Comparison of ENCODE assay signal across 24 cellular contexts in the genomic region with DNA sequence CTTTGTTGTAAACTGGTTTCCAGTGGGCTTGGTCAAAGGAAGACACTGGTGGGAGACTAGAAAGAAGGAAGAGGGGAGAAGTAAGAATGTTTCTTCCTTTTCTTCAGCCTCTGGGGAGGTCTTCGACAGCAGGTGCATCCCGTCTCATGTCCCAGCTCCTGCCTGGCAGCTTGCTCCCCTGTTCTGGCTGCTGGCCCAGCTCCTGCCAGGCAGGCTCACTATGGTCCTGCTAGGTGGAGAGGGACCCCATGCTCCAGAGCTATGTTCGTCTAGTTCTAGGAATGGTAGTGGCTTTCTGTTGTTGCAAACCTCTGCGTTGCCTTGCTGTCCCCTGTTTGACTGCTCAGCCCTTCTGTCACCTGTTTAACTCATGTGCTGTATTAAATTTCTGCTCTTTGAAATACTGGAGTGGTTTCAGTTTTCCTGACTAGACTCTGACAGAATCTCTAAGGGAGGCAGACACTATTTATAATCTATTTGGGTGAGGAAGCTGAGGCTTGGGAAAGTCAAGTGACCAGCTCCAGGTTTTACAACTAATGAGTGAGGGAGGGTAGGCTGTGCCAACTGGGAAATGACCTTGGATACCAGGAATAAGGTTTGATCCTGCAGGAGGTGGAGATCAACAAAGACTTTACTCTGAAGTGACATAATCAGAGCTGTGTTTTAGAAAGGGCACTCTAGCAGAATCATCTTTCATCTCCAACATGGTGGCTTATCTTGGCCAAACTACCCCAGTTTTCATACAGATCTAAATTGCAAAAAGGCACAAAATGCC.
DNase-seq lines count a peak whose midpoint lies in the region; ATAC-seq and TF ChIP-seq lines count a peak whose summit lies in the region.
"Had no signal": no experiment of that assay in that cellular context is flagged by ENCODE, and none has a peak within 500 bp of the region (broad histone marks: within the 10 kb centered on the region; RNA-seq: fewer than 3 reads in every experiment).

No MANE protein-coding gene starts in this region.

- no peaks in the 10 kb centered on the region for H3K23me2 ChIP-seq in H9 (ENCODE audit: insufficient read length, low read depth, low read length, poor library complexity, severe bottlenecking)

- TF ChIP-seq CTCF in H9 (conservative IDR thresholded peaks at IDR 0.05) (no peak), psoas muscle (IDR thresholded peaks at IDR 0.05) (no peak), brain microvascular endothelial cell (IDR thresholded peaks at IDR 0.05; ENCODE audit: low read depth, low read length, missing control alignments) (no peak), WERI-Rb-1 (IDR thresholded peaks at IDR 0.05; ENCODE audit: low read depth, low read length) (no peak)

- H3K36me3 ChIP-seq in psoas muscle (ENCODE audit: insufficient read depth in 1 of 2, low read depth in 1 of 2) (no peaks in the 10 kb centered on the region), brain microvascular endothelial cell (replicated peaks) (no peaks in the 10 kb centered on the region), WERI-Rb-1 (no peaks in the 10 kb centered on the region)
- H3K36me3 ChIP-seq: heart right ventricle, lower lobe of right lung, suprapubic skin had no signal

- H3K79me2 ChIP-seq in H9 (ENCODE audit: insufficient read depth, low read length), result no peaks in the 10 kb centered on the region

- no peak overlapping the region for H3K9ac ChIP-seq in H9 (ENCODE audit: extremely low read depth, insufficient read length, low read length)

- H3K27me3 Mint-ChIP-seq in H9 (ENCODE audit: low read depth), result no peaks in the 10 kb centered on the region
- H3K27me3 Mint-ChIP-seq: central memory CD8-positive, alpha-beta T cell; T-cell had no signal

- H2BK15ac ChIP-seq in H9 (ENCODE audit: low read depth, low read length), result no peak overlapping the region

- H3K4me3 ChIP-seq in psoas muscle (no peak overlapping the region), brain microvascular endothelial cell (ENCODE audit: low read depth, low read length) (no peak overlapping the region), WERI-Rb-1 (ENCODE audit: low read depth, low read length) (no peak overlapping the region)
- H3K4me3 ChIP-seq: heart right ventricle, lower lobe of right lung, smooth muscle cell, suprapubic skin had no signal

- no peaks in the 10 kb centered on the region for H3K79me1 ChIP-seq in H9 (ENCODE audit: insufficient read depth, low read depth, low read length, poor library complexity, severe bottlenecking)

- no peak overlapping the region for H4K8ac ChIP-seq in H9 (replicated peaks; ENCODE audit: insufficient read length, low read depth, low read length)

- H3K27ac ChIP-seq in H9 (ENCODE audit: insufficient read length, low read depth, low read length) (no peak overlapping the region), psoas muscle (peak overlapping the region; percentile 60), brain microvascular endothelial cell (no peak overlapping the region), WERI-Rb-1 (no peak overlapping the region)
- H3K27ac ChIP-seq: C4-2B, heart right ventricle, lower lobe of right lung, suprapubic skin had no signal

- H3K56ac ChIP-seq in H9 (ENCODE audit: insufficient read length, low read depth, low read length), result no peak overlapping the region

- no peak overlapping the region for H3K23ac ChIP-seq in H9 (ENCODE audit: insufficient read length, low read depth, low read length)

- H2BK20ac ChIP-seq in H9 (ENCODE audit: low read depth, low read length, poor library complexity, severe bottlenecking), result no peak overlapping the region

- DNase-seq in H9 (no peak), NCI-H2029 treated with DMSO at 0.1 percent for 48 hours (lab: John Stamatoyannopoulos, UW) (peak; percentile 75), cerebellum (ENCODE audit: low spot score) (peak; percentile 2), psoas muscle (no peak), brain microvascular endothelial cell (no peak), WERI-Rb-1 (no peak), OCI-M2 (lab: John Stamatoyannopoulos, UW; ENCODE audit: unreplicated experiment) (no peak), COLO829 (ENCODE audit: low spot score) (no peak)
- DNase-seq: activated T-cell treated with anti-CD3 and anti-CD28 coated beads, Interleukin-2, amount 50 U/mL, for 4 hours; foreskin melanocyte; heart right ventricle; lower lobe of right lung; midbrain; naive thymus-derived CD4-positive, alpha-beta T cell; NCI-H187; NCI-H510A treated with DMSO at 0.1 percent for 48 hours; occipital lobe; OCI-M1; stimulated activated naive CD4-positive, alpha-beta T cell treated with Interleukin-2 at 50 U/mL for 16 hours; T-cell had no signal

- no peak overlapping the region for H3K18ac ChIP-seq in H9 (ENCODE audit: insufficient read length, low read depth, low read length)

- peak overlapping the region; percentile 60 for H2BK5ac ChIP-seq in H9 (ENCODE audit: insufficient read length, low read length)

- H3K4me1 ChIP-seq in H9 (ENCODE audit: insufficient read depth, low read length) (no peaks in the 10 kb centered on the region), psoas muscle (peaks cover 8% of the 10 kb centered on the region)
- H3K4me1 ChIP-seq: lower lobe of right lung, suprapubic skin had no signal

- in situ Hi-C loops in brain microvascular endothelial cell (cut with HindIII; ENCODE audit: low pct_ligation_motif_present, low sequenced_read_pairs), result no loop called here

- H3K4me3 Mint-ChIP-seq in H9, result no peak overlapping the region
- H3K4me3 Mint-ChIP-seq: activated T-cell treated with anti-CD3 and anti-CD28 coated beads, Interleukin-2, amount 50 U/mL, for 4 hours; central memory CD8-positive, alpha-beta T cell; naive thymus-derived CD4-positive, alpha-beta T cell; T-cell had no signal

- H3K36me3 Mint-ChIP-seq in H9 (ENCODE audit: insufficient read depth in 1 of 3, low read depth in 3 of 3), result peaks cover 2 to 20% (median 3%) of the 10 kb centered on the region in 3 experiments; a peak in 6 of 7 replicates

- no peak overlapping the region for H2AK5ac ChIP-seq in H9 (ENCODE audit: insufficient read length, low read length)

- no peaks in the 10 kb centered on the region for H3K4me1 Mint-ChIP-seq in H9
- H3K4me1 Mint-ChIP-seq: central memory CD8-positive, alpha-beta T cell; naive thymus-derived CD4-positive, alpha-beta T cell; T-cell had no signal

- H3K14ac ChIP-seq in H9 (ENCODE audit: insufficient read depth, low read length), result no peak overlapping the region

- peak; percentile 92 to 96 (median 92) for ATAC-seq in psoas muscle
- ATAC-seq: activated T-cell treated with anti-CD3 and anti-CD28 coated beads, Interleukin-2, amount 50 U/mL, for 4 hours; lower lobe of right lung; naive thymus-derived CD4-positive, alpha-beta T cell; T-cell had no signal

- H3K27ac Mint-ChIP-seq in H9, result peak overlapping the region in 1 of 3 experiments; percentile 30; a peak in 1 of 7 replicates
- H3K27ac Mint-ChIP-seq: naive thymus-derived CD4-positive, alpha-beta T cell; T-cell had no signal

- H3K9me3 ChIP-seq in H9 (ENCODE audit: control insufficient read depth, low read depth, low read length) (no peaks in the 10 kb centered on the region), psoas muscle (no peaks in the 10 kb centered on the region), WERI-Rb-1 (ENCODE audit: severe bottlenecking) (no peaks in the 10 kb centered on the region)
- H3K9me3 ChIP-seq: heart right ventricle, lower lobe of right lung, suprapubic skin had no signal

- no peaks in the 10 kb centered on the region for H3K27me3 ChIP-seq in H9 (ENCODE audit: insufficient read depth, low read length)
- H3K27me3 ChIP-seq in psoas muscle (ENCODE audit: insufficient read depth in 3 of 3, low read length in 2 of 3), result no peaks in the 10 kb centered on the region
- H3K27me3 ChIP-seq in brain microvascular endothelial cell (replicated peaks), result peaks cover 1% of the 10 kb centered on the region
- no peaks in the 10 kb centered on the region for H3K27me3 ChIP-seq in WERI-Rb-1 (ENCODE audit: insufficient read depth, low read depth, severe bottlenecking)
- H3K27me3 ChIP-seq: heart right ventricle, suprapubic skin had no signal

- H2AFZ ChIP-seq in H9 (ENCODE audit: low read length), result no peak overlapping the region

- H2BK12ac ChIP-seq in H9 (ENCODE audit: insufficient read length, low read depth, low read length), result no peak overlapping the region

- H2BK120ac ChIP-seq in H9 (ENCODE audit: low read depth, low read length, poor library complexity, severe bottlenecking), result no peak overlapping the region

- no peak overlapping the region for H3K4me2 ChIP-seq in H9 (ENCODE audit: insufficient read depth, insufficient read length, low read length)
- H3K4me2 ChIP-seq: smooth muscle cell had no signal

- H4K5ac ChIP-seq in H9 (ENCODE audit: insufficient read length, low read depth, low read length), result no peak overlapping the region

- no peak overlapping the region for H3K4ac ChIP-seq in H9 (ENCODE audit: low read depth, low read length)

- H4K91ac ChIP-seq in H9 (ENCODE audit: insufficient read length, low read depth, low read length), result no peak overlapping the region

- WGBS in H9 (ENCODE audit: extremely low coverage, insufficient read length, low lambda C conversion rate), result no CpG with 5 or more reads among the region's 4 CpGs
- WGBS in psoas muscle, 3 donors, result 21 to 31% (median 26%) methylated on average over 4 of the region's 4 CpGs

- H4K20me1 ChIP-seq in H9 (ENCODE audit: control insufficient read depth, insufficient read depth, insufficient read length), result no peaks in the 10 kb centered on the region

- H3K9me3 Mint-ChIP-seq in H9, result peaks cover 9 to 18% of the 10 kb centered on the region in 2 experiments
- H3K9me3 Mint-ChIP-seq: central memory CD8-positive, alpha-beta T cell had no signal

- no peak overlapping the region for H3T11ph ChIP-seq in H9 (ENCODE audit: low read length)

- intact Hi-C loops in psoas muscle (cut with DNase I), result no loop called here

Comparison
In these comparisons a context has a peak if more than half of its experiments do, and no peak if none do; other contexts are left out.
1. DNase-seq: peak in NCI-H2029 treated with DMSO at 0.1 percent for 48 hours (single experiment) and cerebellum (single experiment); none in H9 (single experiment), psoas muscle (0 of 2), brain microvascular endothelial cell (single experiment), WERI-Rb-1 (single experiment), OCI-M2 (single experiment) and COLO829 (single experiment).